In genomic region chr11:28099715-28100114, GRCh38 we compare ENCODE assay signal across 2 cellular contexts.
TF ChIP-seq lines count a peak whose summit lies in the region.

No MANE protein-coding gene starts in this region.

TF ChIP-seq in IMR-90, 13 proteins besides CTCF, POLR2A, EP300 and RAD21:
- TF ChIP-seq NFE2L2 (IDR thresholded peaks at IDR 0.05; ENCODE audit: low read depth, low read length) = no peak
- TF ChIP-seq, protein P1, sequence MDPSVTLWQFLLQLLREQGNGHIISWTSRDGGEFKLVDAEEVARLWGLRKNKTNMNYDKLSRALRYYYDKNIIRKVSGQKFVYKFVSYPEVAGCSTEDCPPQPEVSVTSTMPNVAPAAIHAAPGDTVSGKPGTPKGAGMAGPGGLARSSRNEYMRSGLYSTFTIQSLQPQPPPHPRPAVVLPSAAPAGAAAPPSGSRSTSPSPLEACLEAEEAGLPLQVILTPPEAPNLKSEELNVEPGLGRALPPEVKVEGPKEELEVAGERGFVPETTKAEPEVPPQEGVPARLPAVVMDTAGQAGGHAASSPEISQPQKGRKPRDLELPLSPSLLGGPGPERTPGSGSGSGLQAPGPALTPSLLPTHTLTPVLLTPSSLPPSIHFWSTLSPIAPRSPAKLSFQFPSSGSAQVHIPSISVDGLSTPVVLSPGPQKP (IDR thresholded peaks at IDR 0.05; ENCODE audit: borderline replicate concordance, low read depth, low read length) = no peak
- no peak for TF ChIP-seq SMC3 (IDR thresholded peaks at IDR 0.05; ENCODE audit: low read depth, low read length)
- no peak for TF ChIP-seq MAFK (IDR thresholded peaks at IDR 0.05; ENCODE audit: low read depth, low read length)
- TF ChIP-seq BHLHE40 (IDR thresholded peaks at IDR 0.05; ENCODE audit: low read depth, low read length) = no peak
- no peak for TF ChIP-seq CHD1 (IDR thresholded peaks at IDR 0.05; ENCODE audit: low read depth, low read length)
- TF ChIP-seq CEBPB (IDR thresholded peaks at IDR 0.05; ENCODE audit: low read depth, low read length) = no peak
- TF ChIP-seq USF2 (IDR thresholded peaks at IDR 0.05; ENCODE audit: low read depth, low read length) = no peak
- no peak for TF ChIP-seq FOS (IDR thresholded peaks at IDR 0.05; ENCODE audit: low read depth, low read length)
- TF ChIP-seq MXI1 (IDR thresholded peaks at IDR 0.05; ENCODE audit: borderline replicate concordance, low read depth, low read length) = no peak
- no peak for TF ChIP-seq RFX5 (IDR thresholded peaks at IDR 0.05; ENCODE audit: low read depth, low read length)
- TF ChIP-seq MAZ (IDR thresholded peaks at IDR 0.05; ENCODE audit: borderline replicate concordance, low read depth, low read length) = no peak

TF ChIP-seq in endothelial cell of umbilical vein, 7 proteins besides CTCF, POLR2A, EP300 and RAD21:
- no peak for TF ChIP-seq MYC (IDR thresholded peaks at IDR 0.05; ENCODE audit: low read depth, low read length)
- TF ChIP-seq MAX (IDR thresholded peaks at IDR 0.05; ENCODE audit: insufficient read depth, insufficient read length) = no peak
TF ChIP-seq in endothelial cell of umbilical vein: peak in this region for 0.
